Comparison of ENCODE assay signal across 29 cellular contexts in genomic region chr16:89738072-89738377, GRCh38. TPM values are rescaled to one million over a fixed set of nuclear protein-coding genes. Genes with fewer than 3 reads are reported as not detected.
DNase-seq lines count a peak whose midpoint lies in the region; ATAC-seq, FAIRE-seq and TF ChIP-seq lines count a peak whose summit lies in the region.
"Had no signal": no experiment of that assay in that cellular context is flagged by ENCODE, and none has a peak within 500 bp of the region (broad histone marks: within the 10 kb centered on the region; RNA-seq: fewer than 3 reads in every experiment).

No MANE protein-coding gene starts in this region.

- no peaks in the 10 kb centered on the region for H3K9me3 ChIP-seq in CD4-positive, CD25-positive, alpha-beta regulatory T cell (ENCODE audit: control insufficient read depth in 2 of 2, low read length in 2 of 2)
- H3K9me3 ChIP-seq in HepG2 (ENCODE audit: low read length) = no peaks in the 10 kb centered on the region
- H3K9me3 ChIP-seq: BLaER1 treated with 17β-estradiol and CSF1 and Interleukin-3, amounts not matched to agents 10 nM and 100 nM; MG63; mucosa of descending colon; SJSA1; spleen; suprapubic skin had no signal

- no peaks in the 10 kb centered on the region for H3K27me3 ChIP-seq in CD4-positive, CD25-positive, alpha-beta regulatory T cell (ENCODE audit: control insufficient read depth, insufficient read depth, low read length)
- H3K27me3 ChIP-seq in HepG2 (ENCODE audit: control insufficient read depth in 1 of 2, insufficient read depth in 2 of 2, low read length in 2 of 2) = no peaks in the 10 kb centered on the region
- H3K27me3 ChIP-seq: BLaER1 treated with 17β-estradiol and CSF1 and Interleukin-3, amounts not matched to agents 10 nM and 100 nM; MG63; SJSA1; spleen; suprapubic skin had no signal

- no peak overlapping the region for H3K9ac ChIP-seq in HepG2 (ENCODE audit: insufficient read depth, low read depth, low read length)

- H3K4me1 Mint-ChIP-seq in CD4-positive, CD25-positive, alpha-beta regulatory T cell = peaks cover 0 to 51% (median 21%) of the 10 kb centered on the region in 4 donors
- peaks cover 15% of the 10 kb centered on the region for H3K4me1 Mint-ChIP-seq in activated T-helper 2 cell treated with anti-CD3 and anti-CD28 coated beads, Interferon-gamma antibody, Interleukin-2, Interleukin-4, amounts not matched to agents 10 μg/mL and 5 μg/mL and 100 μg/mL, durations not matched to agents 14 hours and 24 hours and 36 hours (ENCODE audit: low read depth)
- H3K4me1 Mint-ChIP-seq in stimulated activated memory B cell treated with anti-CD40 and anti-IgM and Interleukin-4, amounts not matched to agents 10 μg/mL and 1 μg/mL and 100 μg/mL, for 72 hours = peaks cover 23% of the 10 kb centered on the region
- H3K4me1 Mint-ChIP-seq: neural crest cell had no signal

- H3K36me3 Mint-ChIP-seq in CD4-positive, CD25-positive, alpha-beta regulatory T cell = peaks cover 27% of the 10 kb centered on the region
- H3K36me3 Mint-ChIP-seq in activated T-helper 2 cell treated with anti-CD3 and anti-CD28 coated beads, Interferon-gamma antibody, Interleukin-2, Interleukin-4, amounts not matched to agents 10 μg/mL and 5 μg/mL and 100 μg/mL, durations not matched to agents 14 hours and 24 hours and 36 hours (ENCODE audit: low read depth) = peaks cover 84% of the 10 kb centered on the region
- peaks cover 49% of the 10 kb centered on the region for H3K36me3 Mint-ChIP-seq in stimulated activated memory B cell treated with anti-CD40 and anti-IgM and Interleukin-4, amounts not matched to agents 10 μg/mL and 1 μg/mL and 100 μg/mL, for 72 hours

- 95% methylated on average over 9 of the region's 14 CpGs for WGBS in HepG2 (ENCODE audit: low lambda C conversion rate)

- TF ChIP-seq EP300 in HepG2 (IDR thresholded peaks at IDR 0.05; ENCODE audit: low read depth in 2 of 2, low read length in 2 of 2) (no peak), HepG2 (CRISPR knock-in tag; IDR thresholded peaks at IDR 0.05; ENCODE audit: borderline replicate concordance) (no peak)

- DNase-seq in CD4-positive, CD25-positive, alpha-beta regulatory T cell = no peak
- no peak for DNase-seq in GM12892 (ENCODE audit: insufficient read length)
- DNase-seq in activated T-helper 2 cell treated with anti-CD3 and anti-CD28 coated beads, Interferon-gamma antibody, Interleukin-2, Interleukin-4, amounts not matched to agents 10 μg/mL and 5 μg/mL and 100 μg/mL, durations not matched to agents 14 hours and 24 hours and 36 hours (ENCODE audit: low spot score) = no peak
- DNase-seq in HepG2 (ENCODE audit: low spot score) = no peak
- DNase-seq: activated CD4-positive, CD25-positive, alpha-beta regulatory T cell treated with anti-CD3 and anti-CD28 coated beads, Interleukin-2, amount 50 U/mL, for 72 hours; activated T-cell treated with anti-CD3 and anti-CD28 coated beads, Interleukin-2, amount 50 U/mL, for 4 hours; glutamatergic neuron; HFFc6; kidney glomerular epithelial cell; MG63; mucosa of descending colon; NCI-H1417; NCI-H2029 treated with DMSO at 0.1 percent for 48 hours; NCI-H526; posterior cingulate gyrus; spleen had no signal

- peak overlapping the region; percentile 49 for H3K27ac ChIP-seq in CD4-positive, CD25-positive, alpha-beta regulatory T cell (ENCODE audit: insufficient read depth, low read length, poor library complexity, severe bottlenecking)
- H3K27ac ChIP-seq in HepG2 (ENCODE audit: extremely low read length, insufficient read depth, low read length) = no peak overlapping the region
- H3K27ac ChIP-seq: BLaER1 treated with 17β-estradiol and CSF1 and Interleukin-3, amounts not matched to agents 10 nM and 100 nM; coronary artery; SJSA1; spleen; suprapubic skin had no signal

- in situ Hi-C loops in HepG2 (cut with HindIII; ENCODE audit: extremely low pct_ligation_motif_present, low pct_unique_long_range_greater_than_20kb) = no loop called here

- no peak for TF ChIP-seq CTCF in HepG2 (CRISPR knock-in tag; IDR thresholded peaks at IDR 0.05)

- H3K9me3 Mint-ChIP-seq in CD4-positive, CD25-positive, alpha-beta regulatory T cell = no peaks in the 10 kb centered on the region
- no peaks in the 10 kb centered on the region for H3K9me3 Mint-ChIP-seq in activated T-helper 2 cell treated with anti-CD3 and anti-CD28 coated beads, Interferon-gamma antibody, Interleukin-2, Interleukin-4, amounts not matched to agents 10 μg/mL and 5 μg/mL and 100 μg/mL, durations not matched to agents 14 hours and 24 hours and 36 hours
- H3K9me3 Mint-ChIP-seq in stimulated activated memory B cell treated with anti-CD40 and anti-IgM and Interleukin-4, amounts not matched to agents 10 μg/mL and 1 μg/mL and 100 μg/mL, for 72 hours = no peaks in the 10 kb centered on the region
- H3K9me3 Mint-ChIP-seq: activated T-cell treated with anti-CD3 and anti-CD28 coated beads, Interleukin-2, amount 50 U/mL, for 4 hours; HFFc6; neural crest cell; T-cell had no signal

- H3K4me3 ChIP-seq in CD4-positive, CD25-positive, alpha-beta regulatory T cell (ENCODE audit: low read depth, low read length) = no peak overlapping the region
- H3K4me3 ChIP-seq in HepG2 (replicated peaks in 1 of 3; ENCODE audit: insufficient read depth in 1 of 3, low read depth in 2 of 3, low read length in 3 of 3) = no peak overlapping the region
- H3K4me3 ChIP-seq: BLaER1 treated with 17β-estradiol and CSF1 and Interleukin-3, amounts not matched to agents 10 nM and 100 nM; coronary artery; lung; MG63; mucosa of descending colon; SJSA1; spleen; suprapubic skin had no signal

- H2AFZ ChIP-seq in HepG2 (ENCODE audit: low read length) = no peak overlapping the region

- H3K36me3 ChIP-seq in CD4-positive, CD25-positive, alpha-beta regulatory T cell (ENCODE audit: control insufficient read depth, insufficient read depth, low read length) = peaks cover 82% of the 10 kb centered on the region
- peaks cover 45 to 90% of the 10 kb centered on the region in 2 experiments for H3K36me3 ChIP-seq in HepG2 (replicated peaks in 1 of 2; ENCODE audit: control insufficient read depth in 1 of 2, insufficient read depth in 2 of 2, low read length in 2 of 2)

- no peaks in the 10 kb centered on the region for H3K27me3 Mint-ChIP-seq in CD4-positive, CD25-positive, alpha-beta regulatory T cell
- H3K27me3 Mint-ChIP-seq in activated T-helper 2 cell treated with anti-CD3 and anti-CD28 coated beads, Interferon-gamma antibody, Interleukin-2, Interleukin-4, amounts not matched to agents 10 μg/mL and 5 μg/mL and 100 μg/mL, durations not matched to agents 14 hours and 24 hours and 36 hours (ENCODE audit: low read depth) = no peaks in the 10 kb centered on the region
- no peaks in the 10 kb centered on the region for H3K27me3 Mint-ChIP-seq in stimulated activated memory B cell treated with anti-CD40 and anti-IgM and Interleukin-4, amounts not matched to agents 10 μg/mL and 1 μg/mL and 100 μg/mL, for 72 hours
- H3K27me3 Mint-ChIP-seq: T-cell had no signal

- FAIRE-seq in GM12892 (lab: Jason Lieb, UNC) (no peak), HepG2 (lab: Jason Lieb, UNC) (no peak)
- FAIRE-seq: bronchial epithelial cell, TTC549 had no signal

- peak overlapping the region in 2 of 3 donors; percentile 26 to 66 for H3K27ac Mint-ChIP-seq in CD4-positive, CD25-positive, alpha-beta regulatory T cell
- H3K27ac Mint-ChIP-seq in activated T-helper 2 cell treated with anti-CD3 and anti-CD28 coated beads, Interferon-gamma antibody, Interleukin-2, Interleukin-4, amounts not matched to agents 10 μg/mL and 5 μg/mL and 100 μg/mL, durations not matched to agents 14 hours and 24 hours and 36 hours = peak overlapping the region; percentile 19
- H3K27ac Mint-ChIP-seq in stimulated activated memory B cell treated with anti-CD40 and anti-IgM and Interleukin-4, amounts not matched to agents 10 μg/mL and 1 μg/mL and 100 μg/mL, for 72 hours = no peak overlapping the region
- H3K27ac Mint-ChIP-seq: HFFc6 had no signal

- no peak for TF ChIP-seq RAD21 in HepG2 (CRISPR knock-in tag; IDR thresholded peaks at IDR 0.05)

- no TSS peak for BruUV-seq in HepG2 (replicated peaks; lab: Mats Ljungman, UMichigan)

- CTCF ChIA-PET in HepG2 (lab: Yijun Ruan, JAX; ENCODE audit: low intra/inter-chr PET ratio, low total read pairs) = no interaction called here

- H3K4me3 Mint-ChIP-seq in CD4-positive, CD25-positive, alpha-beta regulatory T cell = peak overlapping the region in 1 of 4 donors; percentile 47
- H3K4me3 Mint-ChIP-seq in activated T-helper 2 cell treated with anti-CD3 and anti-CD28 coated beads, Interferon-gamma antibody, Interleukin-2, Interleukin-4, amounts not matched to agents 10 μg/mL and 5 μg/mL and 100 μg/mL, durations not matched to agents 14 hours and 24 hours and 36 hours (ENCODE audit: low read depth) = no peak overlapping the region
- no peak overlapping the region for H3K4me3 Mint-ChIP-seq in stimulated activated memory B cell treated with anti-CD40 and anti-IgM and Interleukin-4, amounts not matched to agents 10 μg/mL and 1 μg/mL and 100 μg/mL, for 72 hours
- H3K4me3 Mint-ChIP-seq: activated T-cell treated with anti-CD3 and anti-CD28 coated beads, Interleukin-2, amount 50 U/mL, for 4 hours; HFFc6; neural crest cell had no signal

- no peaks in the 10 kb centered on the region for H3K79me2 ChIP-seq in HepG2 (ENCODE audit: insufficient read depth, low read length)

- ATAC-seq in CD4-positive, CD25-positive, alpha-beta regulatory T cell (ENCODE audit: low read depth in 2 of 2) = no peak
- peak; percentile 23 for ATAC-seq in HepG2
- ATAC-seq in HG03571 (IDR thresholded peaks at IDR 0.05; ENCODE audit: unreplicated experiment) = no peak
- no peak for ATAC-seq in stimulated activated memory B cell treated with anti-CD40 and anti-IgM and Interleukin-4, amounts not matched to agents 10 μg/mL and 1 μg/mL and 100 μg/mL, for 72 hours
- ATAC-seq in GM19397 (IDR thresholded peaks at IDR 0.05; ENCODE audit: unreplicated experiment) = no peak
- no peak for ATAC-seq in HG03521 (IDR thresholded peaks at IDR 0.05; ENCODE audit: unreplicated experiment)
- ATAC-seq: mucosa of descending colon had no signal

- no peak overlapping the region for H3K4me2 ChIP-seq in HepG2 (ENCODE audit: low read depth, low read length)

- H3K4me1 ChIP-seq in CD4-positive, CD25-positive, alpha-beta regulatory T cell (ENCODE audit: control insufficient read depth, insufficient read depth, low read length, poor library complexity, severe bottlenecking) = peaks cover 20% of the 10 kb centered on the region
- no peaks in the 10 kb centered on the region for H3K4me1 ChIP-seq in HepG2 (ENCODE audit: insufficient read depth, low read length)
- H3K4me1 ChIP-seq: SJSA1, suprapubic skin had no signal

- TF ChIP-seq POLR2A in GM12892 (IDR thresholded peaks at IDR 0.05; ENCODE audit: low read depth, low read length) (peak; percentile 21; the same call in 1 of the 2 replicates), HepG2 (IDR thresholded peaks at IDR 0.05; ENCODE audit: insufficient read depth in 1 of 2, low read depth in 2 of 2, low read length in 2 of 2) (peak in 1 of 2 experiments; percentile 69; a peak in 2 of 4 replicates)

- POLR2A ChIA-PET in HepG2 (lab: Yijun Ruan, JAX) = interaction anchor here (2.0 kb wide), 1 partner anchor 32 kb away, joined by 4 read pairs; no protein-coding TSS in a partner anchor

- H4K20me1 ChIP-seq in HepG2 (ENCODE audit: insufficient read depth, low read length) = no peaks in the 10 kb centered on the region

- intact Hi-C loops in activated T-helper 2 cell treated with anti-CD3 and anti-CD28 coated beads, Interferon-gamma antibody, Interleukin-2, Interleukin-4, amounts not matched to agents 10 μg/mL and 5 μg/mL and 100 μg/mL, durations not matched to agents 14 hours and 24 hours and 36 hours (cut with micrococcal nuclease) = no loop called here
- intact Hi-C loops in HepG2 (cut with micrococcal nuclease; ENCODE audit: unreplicated experiment) = no loop called here

RNA-seq across cellular contexts. Expression of gene ZNF276, which starts 16.7 kb away (rescaled TPM):
- 108 TPM for total RNA-seq in CD4-positive, CD25-positive, alpha-beta regulatory T cell
- polyA plus RNA-seq in CD4-positive, CD25-positive, alpha-beta regulatory T cell = 10 to 100 TPM; 15.5 to 20.9 (median 19.7) TPM
- polyA plus RNA-seq in GM12892 (2012; ENCODE audit: missing spikeins) = 12.2 TPM
- total RNA-seq in activated T-helper 2 cell treated with anti-CD3 and anti-CD28 coated beads, Interferon-gamma antibody, Interleukin-2, Interleukin-4, amounts not matched to agents 10 μg/mL and 5 μg/mL and 100 μg/mL, durations not matched to agents 14 hours and 24 hours and 36 hours = 34.4 and 35.5 TPM in 2 replicates
- 6.8 and 17.7 TPM in 2 replicates for total RNA-seq in HepG2 (2016; rRNA removed; fragmentation: Illumina TruSeq; extraction: Trizol)
- 4.4 and 4.7 TPM in 2 replicates for total RNA-seq in HepG2 (2016; cell fraction: cytosol; rRNA removed; fragmentation: Illumina TruSeq; extraction: Trizol; ENCODE audit: low read depth)
- 4.5 and 15.9 TPM in 2 replicates for total RNA-seq in HepG2 (2016; cell fraction: insoluble cytoplasmic fraction; rRNA removed; fragmentation: Illumina TruSeq; extraction: Trizol)
- total RNA-seq in HepG2 (2016; cell fraction: membrane; rRNA removed; fragmentation: Illumina TruSeq; extraction: Trizol) = 5.4 and 8.2 TPM in 2 replicates
- 22.3 and 26.8 TPM in 2 replicates for total RNA-seq in HepG2 (2016; cell fraction: nucleus; rRNA removed; fragmentation: Illumina TruSeq; extraction: Trizol)
- 18.0 and 24.3 TPM in 2 replicates for polyA plus RNA-seq in HepG2 (2011; rRNA removed)
- polyA plus RNA-seq in HepG2 (2011; cell fraction: cytosol; rRNA removed) = 8.0 and 12.2 TPM in 2 replicates
- 148 and 167 TPM in 2 replicates for polyA plus RNA-seq in HepG2 (2011; cell fraction: nucleus; rRNA removed)
- 16.1 and 20.0 TPM in 2 replicates for polyA plus RNA-seq in HepG2 (2012)
- polyA plus RNA-seq in HepG2 (2016; cell fraction: cytosol; fragmentation: Illumina TruSeq; extraction: Trizol; ENCODE audit: low read depth) = 2.3 and 3.4 TPM in 2 replicates
- polyA plus RNA-seq in HepG2 (2016; cell fraction: insoluble cytoplasmic fraction; fragmentation: Illumina TruSeq; extraction: Trizol; ENCODE audit: low read depth) = 7.0 and 9.8 TPM in 2 replicates
- polyA plus RNA-seq in HepG2 (2016; cell fraction: membrane; fragmentation: Illumina TruSeq; extraction: Trizol; ENCODE audit: low read depth) = 4.7 and 8.3 TPM in 2 replicates
- polyA plus RNA-seq in HepG2 (2016; cell fraction: nucleus; fragmentation: Illumina TruSeq; extraction: Trizol; ENCODE audit: insufficient read depth, low read depth) = 66.1 and 72.8 TPM in 2 replicates
- polyA minus RNA-seq in HepG2 (2011; rRNA and poly(A)+ RNA removed; ENCODE audit: low replicate concordance) = 14.5 and 22.1 TPM in 2 replicates
- 4.0 and 6.3 TPM in 2 replicates for polyA minus RNA-seq in HepG2 (2011; cell fraction: cytosol; rRNA and poly(A)+ RNA removed)
- 27.8 and 28.5 TPM in 2 replicates for polyA minus RNA-seq in HepG2 (2011; cell fraction: nucleus; rRNA and poly(A)+ RNA removed)

RNA-seq across cellular contexts. Expression of gene VPS9D1, which starts 17.3 kb away (rescaled TPM):
- total RNA-seq in CD4-positive, CD25-positive, alpha-beta regulatory T cell = 22.0 TPM
- polyA plus RNA-seq in CD4-positive, CD25-positive, alpha-beta regulatory T cell = under 1 TPM; 0.13 to 0.41 (median 0.34) TPM
- 2.7 TPM for polyA plus RNA-seq in GM12892 (2012; ENCODE audit: missing spikeins)
- total RNA-seq in activated T-helper 2 cell treated with anti-CD3 and anti-CD28 coated beads, Interferon-gamma antibody, Interleukin-2, Interleukin-4, amounts not matched to agents 10 μg/mL and 5 μg/mL and 100 μg/mL, durations not matched to agents 14 hours and 24 hours and 36 hours = 4.6 and 4.8 TPM in 2 replicates
- 3.8 and 10.1 TPM in 2 replicates for total RNA-seq in HepG2 (2016; rRNA removed; fragmentation: Illumina TruSeq; extraction: Trizol)
- 2.4 and 3.2 TPM in 2 replicates for total RNA-seq in HepG2 (2016; cell fraction: cytosol; rRNA removed; fragmentation: Illumina TruSeq; extraction: Trizol; ENCODE audit: low read depth)
- 4.2 and 9.2 TPM in 2 replicates for total RNA-seq in HepG2 (2016; cell fraction: insoluble cytoplasmic fraction; rRNA removed; fragmentation: Illumina TruSeq; extraction: Trizol)
- 5.2 and 6.8 TPM in 2 replicates for total RNA-seq in HepG2 (2016; cell fraction: membrane; rRNA removed; fragmentation: Illumina TruSeq; extraction: Trizol)
- total RNA-seq in HepG2 (2016; cell fraction: nucleus; rRNA removed; fragmentation: Illumina TruSeq; extraction: Trizol) = 13.1 and 15.5 TPM in 2 replicates
- polyA plus RNA-seq in HepG2 (2011; rRNA removed) = 13.2 and 18.6 TPM in 2 replicates
- polyA plus RNA-seq in HepG2 (2011; cell fraction: cytosol; rRNA removed) = 4.5 and 5.7 TPM in 2 replicates
- polyA plus RNA-seq in HepG2 (2011; cell fraction: nucleus; rRNA removed) = 111 and 130 TPM in 2 replicates
- polyA plus RNA-seq in HepG2 (2012) = 7.5 and 10.0 TPM in 2 replicates
- polyA plus RNA-seq in HepG2 (2016; cell fraction: cytosol; fragmentation: Illumina TruSeq; extraction: Trizol; ENCODE audit: low read depth) = 2.5 and 3.3 TPM in 2 replicates
- 4.6 and 6.5 TPM in 2 replicates for polyA plus RNA-seq in HepG2 (2016; cell fraction: insoluble cytoplasmic fraction; fragmentation: Illumina TruSeq; extraction: Trizol; ENCODE audit: low read depth)
- polyA plus RNA-seq in HepG2 (2016; cell fraction: membrane; fragmentation: Illumina TruSeq; extraction: Trizol; ENCODE audit: low read depth) = 5.7 and 6.3 TPM in 2 replicates
- polyA plus RNA-seq in HepG2 (2016; cell fraction: nucleus; fragmentation: Illumina TruSeq; extraction: Trizol; ENCODE audit: insufficient read depth, low read depth) = 51.9 and 55.4 TPM in 2 replicates
- 4.4 and 8.1 TPM in 2 replicates for polyA minus RNA-seq in HepG2 (2011; rRNA and poly(A)+ RNA removed; ENCODE audit: low replicate concordance)
- polyA minus RNA-seq in HepG2 (2011; cell fraction: cytosol; rRNA and poly(A)+ RNA removed) = 2.2 and 5.0 TPM in 2 replicates
- polyA minus RNA-seq in HepG2 (2011; cell fraction: nucleus; rRNA and poly(A)+ RNA removed) = 6.8 and 7.5 TPM in 2 replicates

RNA-seq across cellular contexts. Expression of gene SPATA2L, which starts 36.5 kb away (rescaled TPM):
- total RNA-seq in CD4-positive, CD25-positive, alpha-beta regulatory T cell = 15.6 TPM
- polyA plus RNA-seq in CD4-positive, CD25-positive, alpha-beta regulatory T cell = 1 to 10 TPM; 5.6 to 8.8 (median 8.1) TPM
- 1.1 TPM for polyA plus RNA-seq in GM12892 (2012; ENCODE audit: missing spikeins)
- total RNA-seq in activated T-helper 2 cell treated with anti-CD3 and anti-CD28 coated beads, Interferon-gamma antibody, Interleukin-2, Interleukin-4, amounts not matched to agents 10 μg/mL and 5 μg/mL and 100 μg/mL, durations not matched to agents 14 hours and 24 hours and 36 hours = 10.9 and 12.9 TPM in 2 replicates
- total RNA-seq in HepG2 (2016; rRNA removed; fragmentation: Illumina TruSeq; extraction: Trizol) = 17.0 and 20.7 TPM in 2 replicates
- total RNA-seq in HepG2 (2016; cell fraction: cytosol; rRNA removed; fragmentation: Illumina TruSeq; extraction: Trizol; ENCODE audit: low read depth) = 5.1 and 5.8 TPM in 2 replicates
- total RNA-seq in HepG2 (2016; cell fraction: insoluble cytoplasmic fraction; rRNA removed; fragmentation: Illumina TruSeq; extraction: Trizol) = 16.3 and 20.7 TPM in 2 replicates
- total RNA-seq in HepG2 (2016; cell fraction: membrane; rRNA removed; fragmentation: Illumina TruSeq; extraction: Trizol) = 12.5 and 13.4 TPM in 2 replicates
- total RNA-seq in HepG2 (2016; cell fraction: nucleus; rRNA removed; fragmentation: Illumina TruSeq; extraction: Trizol) = 9.5 and 13.5 TPM in 2 replicates
- 9.1 and 11.8 TPM in 2 replicates for polyA plus RNA-seq in HepG2 (2011; rRNA removed)
- 13.4 and 23.3 TPM in 2 replicates for polyA plus RNA-seq in HepG2 (2011; cell fraction: cytosol; rRNA removed)
- polyA plus RNA-seq in HepG2 (2011; cell fraction: nucleus; rRNA removed) = 26.3 and 28.3 TPM in 2 replicates
- 6.8 and 12.5 TPM in 2 replicates for polyA plus RNA-seq in HepG2 (2012)
- 3.0 and 3.1 TPM in 2 replicates for polyA plus RNA-seq in HepG2 (2016; cell fraction: cytosol; fragmentation: Illumina TruSeq; extraction: Trizol; ENCODE audit: low read depth)
- 13.3 and 14.0 TPM in 2 replicates for polyA plus RNA-seq in HepG2 (2016; cell fraction: insoluble cytoplasmic fraction; fragmentation: Illumina TruSeq; extraction: Trizol; ENCODE audit: low read depth)
- 5.3 and 7.7 TPM in 2 replicates for polyA plus RNA-seq in HepG2 (2016; cell fraction: membrane; fragmentation: Illumina TruSeq; extraction: Trizol; ENCODE audit: low read depth)
- 14.9 and 15.5 TPM in 2 replicates for polyA plus RNA-seq in HepG2 (2016; cell fraction: nucleus; fragmentation: Illumina TruSeq; extraction: Trizol; ENCODE audit: insufficient read depth, low read depth)
- polyA minus RNA-seq in HepG2 (2011; rRNA and poly(A)+ RNA removed; ENCODE audit: low replicate concordance) = 3.5 and 31.4 TPM in 2 replicates
- 16.7 and 20.7 TPM in 2 replicates for polyA minus RNA-seq in HepG2 (2011; cell fraction: cytosol; rRNA and poly(A)+ RNA removed)
- polyA minus RNA-seq in HepG2 (2011; cell fraction: nucleus; rRNA and poly(A)+ RNA removed) = 8.8 and 8.9 TPM in 2 replicates

RNA-seq across cellular contexts. Expression of gene CDK10, which starts 51.5 kb away (rescaled TPM):
- 97.5 TPM for total RNA-seq in CD4-positive, CD25-positive, alpha-beta regulatory T cell
- 10 to 100 TPM; 20.5 to 28.0 (median 22.8) TPM for polyA plus RNA-seq in CD4-positive, CD25-positive, alpha-beta regulatory T cell
- 40.0 TPM for polyA plus RNA-seq in GM12892 (2012; ENCODE audit: missing spikeins)
- 95.5 and 103 TPM in 2 replicates for total RNA-seq in activated T-helper 2 cell treated with anti-CD3 and anti-CD28 coated beads, Interferon-gamma antibody, Interleukin-2, Interleukin-4, amounts not matched to agents 10 μg/mL and 5 μg/mL and 100 μg/mL, durations not matched to agents 14 hours and 24 hours and 36 hours
- total RNA-seq in HepG2 (2016; rRNA removed; fragmentation: Illumina TruSeq; extraction: Trizol) = 1.2 and 2.5 TPM in 2 replicates
- total RNA-seq in HepG2 (2016; cell fraction: cytosol; rRNA removed; fragmentation: Illumina TruSeq; extraction: Trizol; ENCODE audit: low read depth) = 4.2 and 5.8 TPM in 2 replicates
- total RNA-seq in HepG2 (2016; cell fraction: insoluble cytoplasmic fraction; rRNA removed; fragmentation: Illumina TruSeq; extraction: Trizol) = 1.4 and 2.6 TPM in 2 replicates
- total RNA-seq in HepG2 (2016; cell fraction: membrane; rRNA removed; fragmentation: Illumina TruSeq; extraction: Trizol) = 3.5 TPM in 2 replicates
- 2.4 and 3.5 TPM in 2 replicates for total RNA-seq in HepG2 (2016; cell fraction: nucleus; rRNA removed; fragmentation: Illumina TruSeq; extraction: Trizol)
- polyA plus RNA-seq in HepG2 (2011; rRNA removed) = 3.9 and 4.3 TPM in 2 replicates
- polyA plus RNA-seq in HepG2 (2011; cell fraction: cytosol; rRNA removed) = 1.5 and 2.1 TPM in 2 replicates
- 28.1 and 29.8 TPM in 2 replicates for polyA plus RNA-seq in HepG2 (2011; cell fraction: nucleus; rRNA removed)
- polyA plus RNA-seq in HepG2 (2012) = 2.7 and 6.1 TPM in 2 replicates
- polyA plus RNA-seq in HepG2 (2016; cell fraction: cytosol; fragmentation: Illumina TruSeq; extraction: Trizol; ENCODE audit: low read depth) = 1.1 TPM in 2 replicates
- polyA plus RNA-seq in HepG2 (2016; cell fraction: insoluble cytoplasmic fraction; fragmentation: Illumina TruSeq; extraction: Trizol; ENCODE audit: low read depth) = 1.1 and 1.2 TPM in 2 replicates
- 1.0 and 1.2 TPM in 2 replicates for polyA plus RNA-seq in HepG2 (2016; cell fraction: membrane; fragmentation: Illumina TruSeq; extraction: Trizol; ENCODE audit: low read depth)
- polyA plus RNA-seq in HepG2 (2016; cell fraction: nucleus; fragmentation: Illumina TruSeq; extraction: Trizol; ENCODE audit: insufficient read depth, low read depth) = 11.0 and 12.6 TPM in 2 replicates
- 2.9 and 43.1 TPM in 2 replicates for polyA minus RNA-seq in HepG2 (2011; rRNA and poly(A)+ RNA removed; ENCODE audit: low replicate concordance)
- 1.6 and 2.8 TPM in 2 replicates for polyA minus RNA-seq in HepG2 (2011; cell fraction: cytosol; rRNA and poly(A)+ RNA removed)
- polyA minus RNA-seq in HepG2 (2011; cell fraction: nucleus; rRNA and poly(A)+ RNA removed) = 4.5 and 5.8 TPM in 2 replicates
